14 cellular contexts compared by ENCODE assay signal in genomic region chr5:9240431-9240830, GRCh38.
A peak's percentile ranks its signal among the peaks of the same experiment; 100 is the strongest.
DNase-seq lines count a peak whose midpoint lies in the region; ATAC-seq and TF ChIP-seq lines count a peak whose summit lies in the region.
"Had no signal": no experiment of that assay in that cellular context is flagged by ENCODE, and none has a peak within 500 bp of the region (broad histone marks: within the 10 kb centered on the region; RNA-seq: fewer than 3 reads in every experiment).

No MANE protein-coding gene starts in this region.

- H3K9ac ChIP-seq in PC-3 (ENCODE audit: low read length) = no peak overlapping the region

- H3F3A ChIP-seq in PC-3 (ENCODE audit: low read length, unreplicated experiment) = peaks cover 5% of the 10 kb centered on the region

- H3K4me1 ChIP-seq in PC-3 (ENCODE audit: insufficient read depth, low read length) (peaks cover 30% of the 10 kb centered on the region), osteoblast (ENCODE audit: insufficient read depth, low read length) (peaks cover 12% of the 10 kb centered on the region), tibial artery (no peaks in the 10 kb centered on the region)
- H3K4me1 ChIP-seq: HAP-1 had no signal

- H3K27ac ChIP-seq in PC-3 (ENCODE audit: low read length) (peak overlapping the region; percentile 60), brain microvascular endothelial cell (peak overlapping the region; percentile 43), epithelial cell of prostate (peak overlapping the region; percentile 79), osteoblast (ENCODE audit: low read depth, low read length) (no peak overlapping the region), tibial artery (no peak overlapping the region)

- no peak for TF ChIP-seq CTCF in PC-3 (conservative IDR thresholded peaks at IDR 0.05; ENCODE audit: low read depth, low read length)
- no peak for TF ChIP-seq CTCF in brain microvascular endothelial cell (IDR thresholded peaks at IDR 0.05; ENCODE audit: low read depth, low read length, missing control alignments)
- TF ChIP-seq CTCF in osteoblast (IDR thresholded peaks at IDR 0.05; ENCODE audit: extremely low read depth, low read depth, low read length) = no peak
- no peak for TF ChIP-seq CTCF in tibial artery (IDR thresholded peaks at IDR 0.05)

- CTCF ChIA-PET in PC-3 (lab: Charles Lee) = interaction anchor here (0.6 kb wide), 1 partner anchor 102 kb away, joined by 8 read pairs; no protein-coding TSS in a partner anchor

- no TSS peak for BruUV-seq in PC-3 (replicated peaks; lab: Mats Ljungman, UMichigan)

- no peak overlapping the region for H2AFZ ChIP-seq in PC-3 (ENCODE audit: low read length)
- H2AFZ ChIP-seq in osteoblast (ENCODE audit: low read length) = no peak overlapping the region

- no peaks in the 10 kb centered on the region for H3K9me2 ChIP-seq in PC-3 (replicated peaks; ENCODE audit: low read length)

- H3K36me3 ChIP-seq in PC-3 (ENCODE audit: low read depth, low read length) (no peaks in the 10 kb centered on the region), brain microvascular endothelial cell (replicated peaks) (no peaks in the 10 kb centered on the region), osteoblast (ENCODE audit: insufficient read depth, low read length) (no peaks in the 10 kb centered on the region), tibial artery (no peaks in the 10 kb centered on the region)
- H3K36me3 ChIP-seq: HAP-1 had no signal

- intact Hi-C loops in PC-3 (cut with micrococcal nuclease) = loop anchor here (2.0 kb wide), 1 partner anchor 108 kb away; no protein-coding TSS in a partner anchor
- intact Hi-C loops in tibial artery (cut with DNase I; ENCODE audit: low total_unique reads) = no loop called here

- H3K4me3 ChIP-seq in PC-3 (ENCODE audit: low read length) (peak overlapping the region; percentile 7; the same call in 1 of the 2 replicates), brain microvascular endothelial cell (ENCODE audit: low read depth, low read length) (no peak overlapping the region), osteoblast (ENCODE audit: insufficient read depth, low read length) (no peak overlapping the region), tibial artery (no peak overlapping the region)
- H3K4me3 ChIP-seq: HAP-1 had no signal

- in situ Hi-C loops in brain microvascular endothelial cell (cut with HindIII; ENCODE audit: low pct_ligation_motif_present, low sequenced_read_pairs) = no loop called here

- H4K20me1 ChIP-seq in PC-3 (ENCODE audit: low read length) (no peaks in the 10 kb centered on the region), osteoblast (ENCODE audit: insufficient read depth, low read length) (no peaks in the 10 kb centered on the region)

- DNase-seq in PC-3 = peak; percentile 66
- no peak for DNase-seq in brain microvascular endothelial cell
- no peak for DNase-seq in epithelial cell of prostate (ENCODE audit: low read depth, low spot score)
- no peak for DNase-seq in osteoblast (ENCODE audit: insufficient read length, low spot score, missing footprints)
- DNase-seq in globus pallidus (ENCODE audit: low spot score) = no peak
- DNase-seq in tibial artery = no peak
- DNase-seq: C1 segment of cervical spinal cord; CD4-positive, alpha-beta memory T cell; COR-L47; DMS153; DND-41; GOT3; HFFc6 had no signal

- POLR2A ChIA-PET in PC-3 (lab: Charles Lee; ENCODE audit: unreplicated experiment) = interaction anchor here (0.6 kb wide), 1 partner anchor 740 kb away, joined by 4 read pairs; no protein-coding TSS in a partner anchor

- no peaks in the 10 kb centered on the region for H3K9me3 ChIP-seq in PC-3 (ENCODE audit: low read length)
- no peaks in the 10 kb centered on the region for H3K9me3 ChIP-seq in osteoblast (ENCODE audit: low read depth, low read length)
- no peaks in the 10 kb centered on the region for H3K9me3 ChIP-seq in tibial artery
- H3K9me3 ChIP-seq: HAP-1 had no signal

- peak overlapping the region; percentile 55 for H3K4me2 ChIP-seq in PC-3 (ENCODE audit: low read length)
- no peak overlapping the region for H3K4me2 ChIP-seq in osteoblast (ENCODE audit: insufficient read depth, low read length)

- ATAC-seq in PC-3 = no peak; the same call in 1 of the 2 replicates

- H3K27me3 ChIP-seq in PC-3 (ENCODE audit: low read length) (no peaks in the 10 kb centered on the region), brain microvascular endothelial cell (replicated peaks) (no peaks in the 10 kb centered on the region), osteoblast (ENCODE audit: insufficient read depth, low read length) (no peaks in the 10 kb centered on the region), tibial artery (no peaks in the 10 kb centered on the region)

- H3K79me2 ChIP-seq in PC-3 (ENCODE audit: low read length) (no peaks in the 10 kb centered on the region), osteoblast (ENCODE audit: insufficient read depth, low read length) (no peaks in the 10 kb centered on the region)

Comparison
In these comparisons a context has a peak if more than half of its experiments do, and no peak if none do; other contexts are left out.
1. H3K27ac ChIP-seq: peak in PC-3 (single experiment), brain microvascular endothelial cell (single experiment) and epithelial cell of prostate (single experiment); none in osteoblast (single experiment) and tibial artery (0 of 2).